8 cellular contexts compared by ENCODE assay signal in the genomic region with DNA sequence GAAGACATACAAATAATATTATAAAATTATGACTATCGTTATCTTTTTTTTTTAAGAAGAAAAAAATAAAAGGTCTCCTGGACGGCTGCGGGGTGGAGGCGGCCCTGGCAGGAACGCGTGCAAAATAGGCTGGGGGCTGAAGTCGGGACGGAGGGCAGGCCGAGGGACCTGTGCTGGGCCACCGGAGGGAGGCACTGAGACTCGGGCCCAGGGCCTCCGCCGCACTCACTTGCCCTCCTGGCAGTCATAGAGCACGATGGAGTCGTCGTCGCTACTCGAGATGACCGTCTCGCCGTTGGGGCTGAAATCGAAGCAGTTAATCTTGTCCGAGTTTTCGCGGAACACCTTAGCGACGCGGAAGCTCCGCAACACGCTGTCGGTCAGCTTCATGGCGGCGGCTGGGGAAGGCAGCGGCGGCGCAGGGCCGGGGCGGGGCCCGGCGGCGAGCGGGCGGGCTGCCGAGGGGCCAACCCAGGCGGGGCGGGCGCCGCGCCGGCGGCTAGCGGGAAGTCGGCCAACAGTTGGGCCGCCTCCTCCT. TPM values are rescaled to one million over a fixed set of nuclear protein-coding genes. Genes with fewer than 3 reads are reported as not detected.
A peak's percentile ranks its signal among the peaks of the same experiment; 100 is the strongest.
DNase-seq lines count a peak whose midpoint lies in the region; ATAC-seq and TF ChIP-seq lines count a peak whose summit lies in the region.

No MANE protein-coding gene starts in this region.

- no peaks in the 10 kb centered on the region for H3K27me3 Mint-ChIP-seq in Calu3 (ENCODE audit: unreplicated experiment)
- H3K27me3 Mint-ChIP-seq in chondrocyte (ENCODE audit: low read depth): no peaks in the 10 kb centered on the region

- intact Hi-C loops in Calu3 (cut with micrococcal nuclease; ENCODE audit: unreplicated experiment): loop anchor here (5.0 kb wide), 1 partner anchor 41 kb away; a partner anchor contains a TSS
- intact Hi-C loops in right lobe of liver (cut with DNase I): loop anchor here in 1 of 2 donors (5.0 kb wide), 1 partner anchor 41 kb away; a partner anchor contains a TSS

- peak; percentile 60 for DNase-seq in Calu3
- DNase-seq in SW480 (ENCODE audit: low spot score): peak; percentile 70
- no peak for DNase-seq in chondrocyte (ENCODE audit: low spot score)
- DNase-seq in right lobe of liver: no peak
- DNase-seq in stimulated activated CD8-positive, alpha-beta memory T cell treated with anti-CD3 and anti-CD28 coated beads, Interleukin-15, amount 100 ng/mL, for 48 hours (ENCODE audit: low read depth in 2 of 2): peak; percentile 34 to 45
- no peak for DNase-seq in GF-D8 (lab: John Stamatoyannopoulos, UW)

- no peak for TF ChIP-seq POLR2A in right lobe of liver (IDR thresholded peaks at IDR 0.05)

- BruUV-seq in Calu3 (replicated peaks; lab: Mats Ljungman, UMichigan): no TSS peak

- WGBS in right lobe of liver (ENCODE audit: insufficient coverage, low coverage, low lambda C conversion rate, missing lambda C conversion rate): 0% methylated on average over 23 of the region's 54 CpGs

- H3K36me3 ChIP-seq in right lobe of liver: peaks cover 0 to under 1% (median 0%) of the 10 kb centered on the region in 4 donors

- CTCF ChIA-PET in Calu3 (lab: Charles Lee): interaction anchor here (0.6 to 1.3 kb wide), 6 partner anchors 11 to 226 kb away, joined by 3 to 6 read pairs (median 4); no protein-coding TSS in a partner anchor

- H3K9me3 ChIP-seq in right lobe of liver: no peaks in the 10 kb centered on the region

- H3K4me1 ChIP-seq in right lobe of liver: peaks cover 0 to 49% (median 16%) of the 10 kb centered on the region in 4 donors

- peaks cover 63% of the 10 kb centered on the region for H3K36me3 Mint-ChIP-seq in Calu3 (ENCODE audit: insufficient read depth, unreplicated experiment)
- H3K36me3 Mint-ChIP-seq in chondrocyte (ENCODE audit: low read depth): peaks cover 5% of the 10 kb centered on the region

- ATAC-seq in GM19438 (IDR thresholded peaks at IDR 0.05; ENCODE audit: low read depth, unreplicated experiment) (peak; percentile 50), HG03457 (IDR thresholded peaks at IDR 0.05; ENCODE audit: unreplicated experiment) (peak; percentile 45), right lobe of liver (peak; percentile 55 to 78 (median 75))

- H3K9me3 Mint-ChIP-seq in Calu3 (ENCODE audit: low read depth, unreplicated experiment): no peaks in the 10 kb centered on the region
- H3K9me3 Mint-ChIP-seq in chondrocyte (ENCODE audit: low read depth): no peaks in the 10 kb centered on the region

- no peak for TF ChIP-seq CTCF in Calu3 (IDR thresholded peaks at IDR 0.05; ENCODE audit: unreplicated experiment)
- TF ChIP-seq CTCF in chondrocyte (IDR thresholded peaks at IDR 0.05): peak; percentile 67
- peak; percentile 23 to 39 (median 34) for TF ChIP-seq CTCF in right lobe of liver (IDR thresholded peaks at IDR 0.05)

- H3K27ac Mint-ChIP-seq in Calu3 (ENCODE audit: unreplicated experiment): peak overlapping the region; percentile 99
- peak overlapping the region; percentile 99 for H3K27ac Mint-ChIP-seq in chondrocyte (ENCODE audit: unreplicated experiment)

- H3K4me1 Mint-ChIP-seq in Calu3 (ENCODE audit: low read depth, unreplicated experiment) (peaks cover 50% of the 10 kb centered on the region), chondrocyte (ENCODE audit: low read depth) (peaks cover 70% of the 10 kb centered on the region)

- H3K27ac ChIP-seq in right lobe of liver: peak overlapping the region; percentile 97

- H3K4me3 Mint-ChIP-seq in Calu3 (ENCODE audit: low read depth, unreplicated experiment) (peak overlapping the region; percentile 99), chondrocyte (ENCODE audit: unreplicated experiment) (peak overlapping the region; percentile 95)

- H3K27me3 ChIP-seq in right lobe of liver: no peaks in the 10 kb centered on the region

- peak overlapping the region; percentile 84 to 97 (median 90) for H3K4me3 ChIP-seq in right lobe of liver

RNA-seq across cellular contexts. Expression of a gene that starts 0.4 kb away (rescaled TPM):
- total RNA-seq in Calu3 (2022) (55.4 and 59.7 TPM in 2 replicates), chondrocyte (73.0 to 74.9 TPM (median 74.7 TPM) in 3 replicates), right lobe of liver (10 to 100 TPM; 14.1 to 25.2 (median 20.7) TPM)

RNA-seq across cellular contexts. Expression of a gene that starts 9.6 kb away (rescaled TPM):
- total RNA-seq in Calu3 (2022) (9.4 and 10.7 TPM in 2 replicates), chondrocyte (4.8 to 9.8 TPM (median 5.0 TPM) in 3 replicates), right lobe of liver (100 to 1,000 TPM in 4 of 6 experiments, 10 to 100 TPM in 2; 75.1 to 320 (median 178) TPM)

RNA-seq across cellular contexts. Expression of a gene that starts 32.5 kb away (rescaled TPM):
- total RNA-seq in Calu3 (2022) (6.5 and 7.1 TPM in 2 replicates), chondrocyte (14.5 to 20.8 TPM (median 20.1 TPM) in 3 replicates), right lobe of liver (1 to 10 TPM; 2.8 to 7.1 (median 4.5) TPM)

RNA-seq across cellular contexts. Expression of a gene that starts 38.1 kb away (rescaled TPM):
- total RNA-seq in Calu3 (2022) (10.2 and 13.1 TPM in 2 replicates), chondrocyte (5.0 to 9.4 TPM (median 5.4 TPM) in 3 replicates), right lobe of liver (10 to 100 TPM in 2 of 6 experiments, 1 to 10 TPM in 4; 1.6 to 11.2 (median 8.1) TPM)

RNA-seq across cellular contexts. Expression of a gene that starts 39.1 kb away (rescaled TPM):
- total RNA-seq in Calu3 (2022) (48.1 and 49.1 TPM in 2 replicates), chondrocyte (58.9 to 65.9 TPM (median 65.2 TPM) in 3 replicates), right lobe of liver (10 to 100 TPM; 12.9 to 34.4 (median 23.7) TPM)

Comparison
In these comparisons a context has a peak if more than half of its experiments do, and no peak if none do; other contexts are left out.
1. DNase-seq: peak in Calu3 (single experiment), SW480 (single experiment) and stimulated activated CD8-positive, alpha-beta memory T cell treated with anti-CD3 and anti-CD28 coated beads, Interleukin-15, amount 100 ng/mL, for 48 hours (2 of 2); none in chondrocyte (single experiment), right lobe of liver (0 of 3) and GF-D8 (single experiment).
2. Peak in every context shown above with its lines, with median percentiles within 50 percentile points of each other: ATAC-seq.